In genomic region chr11:63961608-63962412, GRCh38 we compare ENCODE assay signal across 9 cellular contexts. TPM values are rescaled to one million over a fixed set of nuclear protein-coding genes. Genes with fewer than 3 reads are reported as not detected.
A peak's percentile ranks its signal among the peaks of the same experiment; 100 is the strongest.
DNase-seq lines count a peak whose midpoint lies in the region; ATAC-seq and TF ChIP-seq lines count a peak whose summit lies in the region.
"Had no signal": no experiment of that assay in that cellular context is flagged by ENCODE, and none has a peak within 500 bp of the region (broad histone marks: within the 10 kb centered on the region; RNA-seq: fewer than 3 reads in every experiment).

No MANE protein-coding gene starts in this region.

- no peak overlapping the region for H3K27ac Mint-ChIP-seq in activated naive CD8-positive, alpha-beta T cell treated with anti-CD3 and anti-CD28 coated beads, Interleukin-2, amount 10 ng/mL, durations not matched to agents 7 days and 5 days
- H3K27ac Mint-ChIP-seq: dendritic cell treated with granulocyte-macrophage colony-stimulating factor and Interleukin-4, amounts not matched to agents 40 ng/mL and 50 ng/mL, for 4 days had no signal

- H3K4me3 ChIP-seq in DND-41 (ENCODE audit: low read depth in 1 of 2, low read length in 2 of 2) (no peak overlapping the region), mucosa of stomach (ENCODE audit: low read length) (no peak overlapping the region), vagina (no peak overlapping the region)

- in situ Hi-C loops in ACHN (cut with HindIII; ENCODE audit: low pct_ligation_motif_present, low pct_unique_long_range_greater_than_20kb, low sequenced_read_pairs), result no loop called here

- POLR2A ChIA-PET in activated naive CD8-positive, alpha-beta T cell treated with anti-CD3 and anti-CD28 coated beads, Interleukin-2, amount 10 ng/mL, durations not matched to agents 7 days and 5 days (lab: Charles Lee), result interaction anchor here (0.6 to 2.3 kb wide), 7 partner anchors 10 to 153 kb away, joined by 3 to 14 read pairs (median 4); partner anchors contain the start of genes COX8A and OTUB1

- no peaks in the 10 kb centered on the region for H3K27me3 ChIP-seq in DND-41 (ENCODE audit: insufficient read depth, low read length, poor library complexity)
- H3K27me3 ChIP-seq in mucosa of stomach (ENCODE audit: control insufficient read depth, insufficient read depth, low read length), result peaks cover 10% of the 10 kb centered on the region
- H3K27me3 ChIP-seq in vagina, result no peaks in the 10 kb centered on the region

- H3K9ac ChIP-seq in DND-41 (ENCODE audit: low read depth, low read length) (no peak overlapping the region), mucosa of stomach (ENCODE audit: low read length) (peak overlapping the region; percentile 15)

- H3K4me1 ChIP-seq in DND-41 (ENCODE audit: insufficient read depth, low read length) (peaks cover 17% of the 10 kb centered on the region), mucosa of stomach (ENCODE audit: control insufficient read depth, insufficient read depth, low read length) (peaks cover 5% of the 10 kb centered on the region), vagina (peaks cover 18% of the 10 kb centered on the region)

- H3K9me3 ChIP-seq in DND-41 (ENCODE audit: insufficient read depth, low read length, severe bottlenecking), result no peaks in the 10 kb centered on the region
- H3K9me3 ChIP-seq in mucosa of stomach (ENCODE audit: control insufficient read depth, low read length), result no peaks in the 10 kb centered on the region
- H3K9me3 ChIP-seq in vagina, result no peaks in the 10 kb centered on the region

- no peak for TF ChIP-seq POLR2A in vagina (IDR thresholded peaks at IDR 0.05)

- no peaks in the 10 kb centered on the region for H3K79me2 ChIP-seq in DND-41 (ENCODE audit: insufficient read depth, low read length)

- H3K27ac ChIP-seq in DND-41 (ENCODE audit: low read length) (peak overlapping the region; percentile 64), vagina (no peak overlapping the region)

- no peaks in the 10 kb centered on the region for H3K36me3 Mint-ChIP-seq in activated naive CD8-positive, alpha-beta T cell treated with anti-CD3 and anti-CD28 coated beads, Interleukin-2, amount 10 ng/mL, durations not matched to agents 7 days and 5 days

- TF ChIP-seq CTCF in DND-41 (IDR thresholded peaks at IDR 0.05; ENCODE audit: borderline replicate concordance, extremely low read depth, low read length, poor library complexity, severe bottlenecking), result no peak
- no peak for TF ChIP-seq CTCF in vagina (IDR thresholded peaks at IDR 0.05)

- no peaks in the 10 kb centered on the region for H3K27me3 Mint-ChIP-seq in activated naive CD8-positive, alpha-beta T cell treated with anti-CD3 and anti-CD28 coated beads, Interleukin-2, amount 10 ng/mL, durations not matched to agents 7 days and 5 days

- ATAC-seq in DND-41 (ENCODE audit: insufficient read depth, low read depth) (peak; percentile 92), GM19467 (IDR thresholded peaks at IDR 0.05; ENCODE audit: unreplicated experiment) (no peak)
- peak; percentile 65 for ATAC-seq in activated naive CD8-positive, alpha-beta T cell treated with anti-CD3 and anti-CD28 coated beads, Interleukin-2, amount 10 ng/mL, durations not matched to agents 7 days and 5 days (ENCODE audit: low read depth)

- H3K36me3 ChIP-seq in DND-41 (ENCODE audit: insufficient read depth, low read length) (peaks cover 14% of the 10 kb centered on the region), mucosa of stomach (ENCODE audit: control insufficient read depth, insufficient read depth, low read length) (no peaks in the 10 kb centered on the region), vagina (no peaks in the 10 kb centered on the region)

- DNase-seq in DND-41, result peak; percentile 89
- DNase-seq in NCI-H1105 (lab: John Stamatoyannopoulos, UW), result peak; percentile 64
- DNase-seq in activated naive CD8-positive, alpha-beta T cell treated with anti-CD3 and anti-CD28 coated beads, Interleukin-2, amount 10 ng/mL, durations not matched to agents 7 days and 5 days, result peak; percentile 56
- no peak for DNase-seq in kidney tubule cell (ENCODE audit: low spot score)
- no peak for DNase-seq in vagina (ENCODE audit: extremely low spot score in 2 of 2)
- no peak for DNase-seq in ACHN

- H3K4me1 Mint-ChIP-seq in activated naive CD8-positive, alpha-beta T cell treated with anti-CD3 and anti-CD28 coated beads, Interleukin-2, amount 10 ng/mL, durations not matched to agents 7 days and 5 days, result peaks cover 18% of the 10 kb centered on the region

- no peak overlapping the region for H2AFZ ChIP-seq in DND-41 (ENCODE audit: low read depth, low read length)

- no peaks in the 10 kb centered on the region for H3K9me3 Mint-ChIP-seq in activated naive CD8-positive, alpha-beta T cell treated with anti-CD3 and anti-CD28 coated beads, Interleukin-2, amount 10 ng/mL, durations not matched to agents 7 days and 5 days
- H3K9me3 Mint-ChIP-seq: dendritic cell treated with granulocyte-macrophage colony-stimulating factor and Interleukin-4, amounts not matched to agents 40 ng/mL and 50 ng/mL, for 4 days had no signal

- intact Hi-C loops in vagina (cut with DNase I), result no loop called here

- peak overlapping the region; percentile 40 for H3K4me3 Mint-ChIP-seq in activated naive CD8-positive, alpha-beta T cell treated with anti-CD3 and anti-CD28 coated beads, Interleukin-2, amount 10 ng/mL, durations not matched to agents 7 days and 5 days
- H3K4me3 Mint-ChIP-seq: dendritic cell treated with granulocyte-macrophage colony-stimulating factor and Interleukin-4, amounts not matched to agents 40 ng/mL and 50 ng/mL, for 4 days had no signal

- peak overlapping the region; percentile 11 for H3K4me2 ChIP-seq in DND-41 (ENCODE audit: insufficient read depth, low read length)

- peaks cover 33% of the 10 kb centered on the region for H4K20me1 ChIP-seq in DND-41 (ENCODE audit: insufficient read depth, low read length)

RNA-seq across cellular contexts. Expression of gene COX8A, which starts 12.6 kb away (rescaled TPM):
- 100 to 1,000 TPM; 379 to 420 TPM for total RNA-seq in activated naive CD8-positive, alpha-beta T cell treated with anti-CD3 and anti-CD28 coated beads, Interleukin-2, amount 10 ng/mL, durations not matched to agents 7 days and 5 days
- 383 TPM for total RNA-seq in vagina

RNA-seq across cellular contexts. Expression of gene NAA40, which starts 23.0 kb away (rescaled TPM):
- 10 to 100 TPM; 39.1 to 39.7 TPM for total RNA-seq in activated naive CD8-positive, alpha-beta T cell treated with anti-CD3 and anti-CD28 coated beads, Interleukin-2, amount 10 ng/mL, durations not matched to agents 7 days and 5 days
- total RNA-seq in vagina, result 7.1 TPM

RNA-seq across cellular contexts. Expression of gene OTUB1, which starts 24.4 kb away (rescaled TPM):
- total RNA-seq in activated naive CD8-positive, alpha-beta T cell treated with anti-CD3 and anti-CD28 coated beads, Interleukin-2, amount 10 ng/mL, durations not matched to agents 7 days and 5 days, result 10 to 100 TPM; 86.0 to 87.0 TPM
- total RNA-seq in vagina, result 85.0 TPM

RNA-seq across cellular contexts. Expression of gene RCOR2, which starts 44.8 kb away (rescaled TPM):
- total RNA-seq in activated naive CD8-positive, alpha-beta T cell treated with anti-CD3 and anti-CD28 coated beads, Interleukin-2, amount 10 ng/mL, durations not matched to agents 7 days and 5 days, result under 1 TPM; 0.58 to 0.74 TPM
- total RNA-seq in vagina, result not detected

Comparison
In these comparisons a context has a peak if more than half of its experiments do, and no peak if none do; other contexts are left out.
1. DNase-seq: peak in DND-41 (single experiment), NCI-H1105 (single experiment) and activated naive CD8-positive, alpha-beta T cell treated with anti-CD3 and anti-CD28 coated beads, Interleukin-2, amount 10 ng/mL, durations not matched to agents 7 days and 5 days (single experiment); none in kidney tubule cell (single experiment), vagina (0 of 2) and ACHN (single experiment).